Comparison of ENCODE assay signal across 1 cellular context in genomic region chr2:197239434-197239833, GRCh38.
TF ChIP-seq lines count a peak whose summit lies in the region.

No MANE protein-coding gene starts in this region.

TF ChIP-seq in liver, 16 proteins besides CTCF, POLR2A, EP300 and RAD21 (continued from another document):
- TF ChIP-seq ZBTB33 (IDR thresholded peaks at IDR 0.05) (no peak), HNF4G (IDR thresholded peaks at IDR 0.05) (no peak), MAX (IDR thresholded peaks at IDR 0.05) (no peak), JUND (IDR thresholded peaks at IDR 0.05) (no peak), GABPA (IDR thresholded peaks at IDR 0.05 in 1 of 2, conservative IDR thresholded peaks at IDR 0.05 in 1 of 2) (no peak), YY1 (IDR thresholded peaks at IDR 0.05) (no peak), RXRA (IDR thresholded peaks at IDR 0.05) (no peak), HNF4A (conservative IDR thresholded peaks at IDR 0.05) (no peak)
- TF ChIP-seq, protein P1, sequence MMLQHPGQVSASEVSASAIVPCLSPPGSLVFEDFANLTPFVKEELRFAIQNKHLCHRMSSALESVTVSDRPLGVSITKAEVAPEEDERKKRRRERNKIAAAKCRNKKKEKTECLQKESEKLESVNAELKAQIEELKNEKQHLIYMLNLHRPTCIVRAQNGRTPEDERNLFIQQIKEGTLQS (IDR thresholded peaks at IDR 0.05): no peak
